In the genomic region with DNA sequence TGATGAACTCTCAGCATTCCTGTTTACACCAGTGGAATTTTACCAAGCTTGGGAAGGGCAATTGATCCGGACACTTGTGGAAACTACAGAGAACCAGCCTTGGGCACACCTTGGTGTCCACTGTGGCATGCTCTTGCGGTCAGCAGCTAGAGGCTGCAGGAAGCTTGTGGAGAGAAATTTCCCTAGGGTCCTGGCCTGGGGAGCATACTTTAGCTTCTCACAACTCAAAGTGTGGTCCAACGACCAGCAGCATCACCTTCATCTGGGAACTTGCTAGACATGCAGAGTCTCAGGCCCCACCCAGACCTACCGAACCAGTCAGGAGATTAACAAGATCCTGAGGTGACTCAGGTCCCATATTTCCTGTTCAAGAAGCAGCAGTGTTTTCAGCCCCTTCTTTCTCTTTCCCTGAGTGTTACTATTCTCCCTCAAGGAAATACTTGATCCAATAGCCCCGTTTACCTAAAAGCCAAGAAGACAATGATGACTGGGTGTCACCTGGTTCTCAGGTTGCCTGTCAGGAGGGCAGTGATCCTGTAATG, we compare ENCODE assay signal across 30 cellular contexts. TPM values are rescaled to one million over a fixed set of nuclear protein-coding genes. Genes with fewer than 3 reads are reported as not detected.
"Had no signal": no experiment of that assay in that cellular context is flagged by ENCODE, and none has a peak within 500 bp of the region (broad histone marks: within the 10 kb centered on the region; RNA-seq: fewer than 3 reads in every experiment).

No MANE protein-coding gene starts in this region.

- H3K36me3 ChIP-seq: colonic mucosa, gastrocnemius medialis, neutrophil, spleen, tibial artery, upper lobe of left lung had no signal

- H3K27me3 ChIP-seq: colonic mucosa, gastrocnemius medialis, neutrophil, testis, tibial artery, upper lobe of left lung had no signal

- H3K9me3 ChIP-seq: colonic mucosa, gastrocnemius medialis, mucosa of descending colon, neutrophil, spleen, testis, tibial artery, upper lobe of left lung had no signal

- FAIRE-seq: keratinocyte, urothelium cell line had no signal

- H3K79me2 ChIP-seq: parathyroid adenoma had no signal

- ATAC-seq: gastrocnemius medialis; left lobe of liver; mucosa of descending colon; natural killer cell treated with Interleukin-12 subunit alpha and Interleukin-12 subunit beta and Interleukin-15 and Interleukin-18, amount 100 ng/mL, for 72 hours; right cardiac atrium; stimulated activated memory B cell treated with anti-CD40 and anti-IgM and Interleukin-4, amounts not matched to agents 10 μg/mL and 1 μg/mL and 100 μg/mL, for 72 hours; stimulated activated naive CD8-positive, alpha-beta T cell treated with anti-CD3 and anti-CD28 coated beads, Interleukin-15, Interleukin-2, amounts not matched to agents 100 U/mL and 50 U/mL, for 24 hours had no signal

- H3K9ac ChIP-seq: parathyroid adenoma had no signal

- H2AFZ ChIP-seq: parathyroid adenoma had no signal

- H3K4me1 ChIP-seq: colonic mucosa, parathyroid adenoma, spleen, testis, upper lobe of left lung had no signal

- DNase-seq: colonic mucosa; effector CD8-positive, alpha-beta T cell; endodermal cell; erythroblast; foreskin fibroblast; gastrocnemius medialis; head of caudate nucleus; mesenchymal stem cell; mucosa of descending colon; naive B cell; right cardiac atrium; spleen; stimulated activated CD4-positive, alpha-beta T cell treated with anti-CD3 and anti-CD28 coated beads, Interleukin-4, amount 100 ng/mL, for 4 hours; stimulated activated naive CD8-positive, alpha-beta T cell treated with anti-CD3 and anti-CD28 coated beads, Interleukin-15, Interleukin-2, amounts not matched to agents 100 U/mL and 50 U/mL, for 24 hours; substantia nigra; testis; tibial artery; upper lobe of left lung had no signal

- H3K27ac ChIP-seq: colonic mucosa, gastrocnemius medialis, neutrophil, parathyroid adenoma, spleen, testis, upper lobe of left lung had no signal

- H3K4me3 ChIP-seq: colonic mucosa, gastrocnemius medialis, lung, mucosa of descending colon, skin epidermis, spleen, testis, tibial artery, upper lobe of left lung had no signal

RNA-seq across cellular contexts. Expression of a gene that starts 55.7 kb away (rescaled TPM):
- total RNA-seq: gastrocnemius medialis; glomerular endothelial cell; left lobe of liver; liver; natural killer cell treated with Interleukin-12 subunit alpha and Interleukin-12 subunit beta and Interleukin-15 and Interleukin-18, amount 100 ng/mL, for 72 hours; omental fat pad; spleen; upper lobe of left lung had no signal
- polyA plus RNA-seq: keratinocyte had no signal
